Comparison of ENCODE assay signal across 1 cellular context in the genomic region with DNA sequence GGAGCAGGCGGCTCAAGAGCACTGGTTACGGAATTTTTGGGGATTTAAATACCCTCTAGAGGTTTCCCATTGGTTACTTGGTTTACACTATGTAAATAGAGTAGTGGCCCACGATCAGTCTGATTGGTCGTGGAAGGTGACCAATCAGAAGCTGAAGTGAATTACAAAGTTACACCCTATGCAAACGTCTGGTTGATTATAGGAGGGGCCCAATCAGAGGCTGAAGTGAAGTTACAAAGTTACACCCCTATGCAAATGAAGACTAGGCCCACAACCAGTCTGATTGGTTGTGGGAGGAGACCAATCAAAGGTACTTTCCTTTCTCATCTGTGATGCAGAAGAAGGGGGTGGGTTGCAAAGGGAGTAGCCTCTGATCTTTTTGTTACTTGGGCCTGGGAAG.
TF ChIP-seq lines count a peak whose summit lies in the region.

No MANE protein-coding gene starts in this region.

TF ChIP-seq in HCT116, 20 proteins besides CTCF, POLR2A, EP300 and RAD21 (continued from another document):
- TF ChIP-seq YY1 (IDR thresholded peaks at IDR 0.05; ENCODE audit: extremely low read depth, insufficient replicate concordance, low read depth, low read length): no peak
- no peak for TF ChIP-seq POLR2AphosphoS5 (IDR thresholded peaks at IDR 0.05; ENCODE audit: low read depth, low read length)
- TF ChIP-seq REST (IDR thresholded peaks at IDR 0.05; ENCODE audit: low read depth): no peak
- no peak for TF ChIP-seq TCF7L2 (IDR thresholded peaks at IDR 0.05; ENCODE audit: borderline replicate concordance, extremely low read depth, insufficient read depth, insufficient read length)
